34 cellular contexts compared by ENCODE assay signal in genomic region chr1:166156674-166157073, GRCh38. TPM values are rescaled to one million over a fixed set of nuclear protein-coding genes. Genes with fewer than 3 reads are reported as not detected.
"Had no signal": no experiment of that assay in that cellular context is flagged by ENCODE, and none has a peak within 500 bp of the region (broad histone marks: within the 10 kb centered on the region; RNA-seq: fewer than 3 reads in every experiment).

No MANE protein-coding gene starts in this region.

- DNase-seq: activated effector memory CD4-positive, alpha-beta T cell treated with anti-CD3 and anti-CD28 coated beads, Interleukin-2, amount 50 U/mL, for 16 hours; activated effector memory CD4-positive, alpha-beta T cell treated with Interleukin-2 at 50 U/mL for 16 hours; activated gamma-delta T cell; activated gamma-delta T cell treated with Interleukin-2 at 50 U/mL for 16 hours; activated naive CD4-positive, alpha-beta T cell; activated naive CD4-positive, alpha-beta T cell treated with anti-CD3 and anti-CD28 coated beads for 36 hours; activated naive CD4-positive, alpha-beta T cell treated with anti-CD3 and anti-CD28 coated beads, Interleukin-2, amount 50 U/mL, for 16 hours; activated naive CD4-positive, alpha-beta T cell treated with Interleukin-2 at 50 U/mL for 16 hours; activated naive CD8-positive, alpha-beta T cell treated with anti-CD3 and anti-CD28 coated beads for 36 hours; activated naive CD8-positive, alpha-beta T cell treated with anti-CD3 and anti-CD28 coated beads, Interleukin-2, amount 10 ng/mL, durations not matched to agents 7 days and 5 days; activated naive CD8-positive, alpha-beta T cell treated with anti-CD3 and anti-CD28 coated beads, Interleukin-2, amount 50 U/mL, for 24 hours; activated T-cell treated with anti-CD3 and anti-CD28 coated beads, Interleukin-2, amount 50 U/mL, for 1 hour; activated T-cell treated with anti-CD3 and anti-CD28 coated beads, Interleukin-2, amount 50 U/mL, for 24 hours; activated T-cell treated with anti-CD3 and anti-CD28 coated beads, Interleukin-2, amount 50 U/mL, for 4 hours; activated T-cell treated with anti-CD3 and anti-CD28 coated beads, Interleukin-2, amount 50 U/mL, for 48 hours; activated T-cell treated with anti-CD3 and anti-CD28 coated beads, Interleukin-2, amount 50 U/mL, for 72 hours; adrenal gland; amniotic stem cell; aorta; body of pancreas; brain microvascular endothelial cell; central memory CD4-positive, alpha-beta T cell; cerebellar nuclear complex had no signal

- H3K4me1 Mint-ChIP-seq: activated naive CD4-positive, alpha-beta T cell treated with anti-CD3 and anti-CD28 coated beads, Interleukin-2, amount 50 U/mL, for 24 hours; activated naive CD8-positive, alpha-beta T cell treated with anti-CD3 and anti-CD28 coated beads for 36 hours; activated naive CD8-positive, alpha-beta T cell treated with anti-CD3 and anti-CD28 coated beads, Interleukin-2, amount 10 ng/mL, durations not matched to agents 7 days and 5 days; activated naive CD8-positive, alpha-beta T cell treated with anti-CD3 and anti-CD28 coated beads, Interleukin-2, amount 50 U/mL, for 24 hours; activated T-helper 17 cell treated with anti-CD3 and anti-CD28 coated beads, Interleukin-2, amount 50 U/mL, for 72 hours; central memory CD8-positive, alpha-beta T cell had no signal

- H3K4me3 Mint-ChIP-seq: activated naive CD4-positive, alpha-beta T cell treated with anti-CD3 and anti-CD28 coated beads for 36 hours; activated naive CD4-positive, alpha-beta T cell treated with anti-CD3 and anti-CD28 coated beads, Interleukin-2, amount 50 U/mL, for 24 hours; activated naive CD8-positive, alpha-beta T cell; activated naive CD8-positive, alpha-beta T cell treated with anti-CD3 and anti-CD28 coated beads for 36 hours; activated naive CD8-positive, alpha-beta T cell treated with anti-CD3 and anti-CD28 coated beads, Interleukin-2, amount 10 ng/mL, durations not matched to agents 7 days and 5 days; activated naive CD8-positive, alpha-beta T cell treated with anti-CD3 and anti-CD28 coated beads, Interleukin-2, amount 50 U/mL, for 24 hours; activated T-cell treated with anti-CD3 and anti-CD28 coated beads, Interleukin-2, amount 50 U/mL, for 24 hours; activated T-cell treated with anti-CD3 and anti-CD28 coated beads, Interleukin-2, amount 50 U/mL, for 4 hours; activated T-cell treated with anti-CD3 and anti-CD28 coated beads, Interleukin-2, amount 50 U/mL, for 72 hours; activated T-helper 1 cell treated with anti-CD3 and anti-CD28 coated beads, Interleukin-12 subunit alpha, Interleukin-12 subunit beta, Interleukin-2, Interleukin-4 antibody, amounts not matched to agents 30 ng/mL and 10 ng/mL and 1 ng/mL, durations not matched to agents 14 hours and 24 hours and 36 hours; activated T-helper 17 cell treated with anti-CD3 and anti-CD28 coated beads, Interleukin-2, amount 50 U/mL, for 72 hours; brain; central memory CD8-positive, alpha-beta T cell had no signal

- H3K9me3 Mint-ChIP-seq: activated naive CD4-positive, alpha-beta T cell treated with anti-CD3 and anti-CD28 coated beads for 36 hours; activated naive CD4-positive, alpha-beta T cell treated with anti-CD3 and anti-CD28 coated beads, Interleukin-2, amount 50 U/mL, for 24 hours; activated naive CD4-positive, alpha-beta T cell treated with anti-CD3 and anti-CD28 coated beads, Interleukin-2, amount 50 U/mL, for 72 hours; activated naive CD8-positive, alpha-beta T cell treated with anti-CD3 and anti-CD28 coated beads for 36 hours; activated naive CD8-positive, alpha-beta T cell treated with anti-CD3 and anti-CD28 coated beads, Interleukin-2, amount 10 ng/mL, durations not matched to agents 7 days and 5 days; activated naive CD8-positive, alpha-beta T cell treated with anti-CD3 and anti-CD28 coated beads, Interleukin-2, amount 50 U/mL, for 24 hours; activated T-cell treated with anti-CD3 and anti-CD28 coated beads, Interleukin-2, amount 50 U/mL, for 24 hours; activated T-cell treated with anti-CD3 and anti-CD28 coated beads, Interleukin-2, amount 50 U/mL, for 4 hours; activated T-helper 1 cell treated with anti-CD3 and anti-CD28 coated beads, Interleukin-12 subunit alpha, Interleukin-12 subunit beta, Interleukin-2, Interleukin-4 antibody, amounts not matched to agents 30 ng/mL and 10 ng/mL and 1 ng/mL, durations not matched to agents 14 hours and 24 hours and 36 hours; activated T-helper 17 cell treated with anti-CD3 and anti-CD28 coated beads, Interleukin-2, amount 50 U/mL, for 72 hours; activated T-helper 2 cell treated with anti-CD3 and anti-CD28 coated beads, Interferon-gamma antibody, Interleukin-2, Interleukin-4, amounts not matched to agents 10 μg/mL and 5 μg/mL and 100 μg/mL, durations not matched to agents 14 hours and 24 hours and 36 hours; brain; central memory CD8-positive, alpha-beta T cell had no signal

- H3K36me3 Mint-ChIP-seq: activated naive CD4-positive, alpha-beta T cell treated with anti-CD3 and anti-CD28 coated beads, Interleukin-2, amount 50 U/mL, for 24 hours; activated naive CD4-positive, alpha-beta T cell treated with anti-CD3 and anti-CD28 coated beads, Interleukin-2, amount 50 U/mL, for 72 hours; activated naive CD8-positive, alpha-beta T cell; activated naive CD8-positive, alpha-beta T cell treated with anti-CD3 and anti-CD28 coated beads for 36 hours; activated naive CD8-positive, alpha-beta T cell treated with anti-CD3 and anti-CD28 coated beads, Interleukin-2, amount 10 ng/mL, durations not matched to agents 7 days and 5 days; brain had no signal

- H3K27ac Mint-ChIP-seq: activated naive CD4-positive, alpha-beta T cell treated with anti-CD3 and anti-CD28 coated beads for 36 hours; activated naive CD4-positive, alpha-beta T cell treated with anti-CD3 and anti-CD28 coated beads, Interleukin-2, amount 50 U/mL, for 24 hours; activated naive CD4-positive, alpha-beta T cell treated with anti-CD3 and anti-CD28 coated beads, Interleukin-2, amount 50 U/mL, for 72 hours; activated naive CD8-positive, alpha-beta T cell; activated naive CD8-positive, alpha-beta T cell treated with anti-CD3 and anti-CD28 coated beads for 36 hours; activated naive CD8-positive, alpha-beta T cell treated with anti-CD3 and anti-CD28 coated beads, Interleukin-2, amount 10 ng/mL, durations not matched to agents 7 days and 5 days; activated naive CD8-positive, alpha-beta T cell treated with anti-CD3 and anti-CD28 coated beads, Interleukin-2, amount 50 U/mL, for 24 hours; activated T-cell treated with anti-CD3 and anti-CD28 coated beads, Interleukin-2, amount 50 U/mL, for 24 hours; activated T-cell treated with anti-CD3 and anti-CD28 coated beads, Interleukin-2, amount 50 U/mL, for 72 hours; activated T-helper 1 cell treated with anti-CD3 and anti-CD28 coated beads, Interleukin-12 subunit alpha, Interleukin-12 subunit beta, Interleukin-2, Interleukin-4 antibody, amounts not matched to agents 30 ng/mL and 10 ng/mL and 1 ng/mL, durations not matched to agents 14 hours and 24 hours and 36 hours; activated T-helper 17 cell treated with anti-CD3 and anti-CD28 coated beads, Interleukin-2, amount 50 U/mL, for 72 hours; activated T-helper 2 cell treated with anti-CD3 and anti-CD28 coated beads, Interferon-gamma antibody, Interleukin-2, Interleukin-4, amounts not matched to agents 10 μg/mL and 5 μg/mL and 100 μg/mL, durations not matched to agents 14 hours and 24 hours and 36 hours; brain had no signal

- H3K4me3 ChIP-seq: adrenal gland, ascending aorta, body of pancreas, breast epithelium, cardiac muscle cell had no signal

- H3K27ac ChIP-seq: adrenal gland, ascending aorta, body of pancreas, brain microvascular endothelial cell, breast epithelium, cardiac muscle cell had no signal

- H3K36me3 ChIP-seq: adrenal gland, ascending aorta, brain microvascular endothelial cell, breast epithelium, cardiac muscle cell had no signal

- H3K9me3 ChIP-seq: adrenal gland, ascending aorta, body of pancreas, breast epithelium had no signal

- H3K4me1 ChIP-seq: adrenal gland, ascending aorta, body of pancreas, breast epithelium had no signal

- ATAC-seq: activated naive CD4-positive, alpha-beta T cell treated with anti-CD3 and anti-CD28 coated beads, Interleukin-2, amount 50 U/mL, for 72 hours; activated naive CD8-positive, alpha-beta T cell treated with anti-CD3 and anti-CD28 coated beads, Interleukin-2, amount 50 U/mL, for 24 hours; activated T-cell treated with anti-CD3 and anti-CD28 coated beads, Interleukin-2, amount 50 U/mL, for 4 hours; activated T-cell treated with anti-CD3 and anti-CD28 coated beads, Interleukin-2, amount 50 U/mL, for 72 hours; activated T-helper 17 cell treated with anti-CD3 and anti-CD28 coated beads, Interleukin-2, amount 50 U/mL, for 72 hours; body of pancreas had no signal

- H3K27me3 ChIP-seq: adrenal gland, ascending aorta, body of pancreas, brain microvascular endothelial cell, breast epithelium had no signal

RNA-seq across cellular contexts. Expression of gene FAM78B, which starts 10.1 kb away (rescaled TPM):
- total RNA-seq: activated naive CD8-positive, alpha-beta T cell treated with anti-CD3 and anti-CD28 coated beads, Interleukin-2, amount 10 ng/mL, durations not matched to agents 7 days and 5 days; ascending aorta had no signal
